ENCODE assay signal across 23 cellular contexts in genomic region chr4:39721788-39722187, GRCh38. TPM values are rescaled to one million over a fixed set of nuclear protein-coding genes. Genes with fewer than 3 reads are reported as not detected.
DNase-seq lines count a peak whose midpoint lies in the region; ATAC-seq, FAIRE-seq and TF ChIP-seq lines count a peak whose summit lies in the region.
"Had no signal": no experiment of that assay in that cellular context is flagged by ENCODE, and none has a peak within 500 bp of the region (broad histone marks: within the 10 kb centered on the region; RNA-seq: fewer than 3 reads in every experiment).

No MANE protein-coding gene starts in this region.

- in situ Hi-C loops in HepG2 (cut with HindIII; ENCODE audit: extremely low pct_ligation_motif_present, low pct_unique_long_range_greater_than_20kb), result no loop called here

- H3K18ac ChIP-seq in trophoblast cell (ENCODE audit: low read length), result no peak overlapping the region

- no peak for TF ChIP-seq RAD21 in HepG2 (CRISPR knock-in tag; IDR thresholded peaks at IDR 0.05)

- H4K91ac ChIP-seq in trophoblast cell (ENCODE audit: low read depth, low read length), result no peak overlapping the region

- H3K9ac ChIP-seq in HepG2 (ENCODE audit: insufficient read depth, low read depth, low read length) (no peak overlapping the region), trophoblast cell (ENCODE audit: low read length) (no peak overlapping the region), endodermal cell (ENCODE audit: extremely low read depth, low read length, poor library complexity, severe bottlenecking) (no peak overlapping the region)

- FAIRE-seq in HepG2 (lab: Jason Lieb, UNC), result no peak
- FAIRE-seq: GM12891, HTR-8/SVneo had no signal

- H3K27me3 Mint-ChIP-seq in natural killer cell (ENCODE audit: low read depth in 2 of 2) (no peaks in the 10 kb centered on the region), endodermal cell (ENCODE audit: insufficient read depth) (no peaks in the 10 kb centered on the region)
- no peaks in the 10 kb centered on the region for H3K27me3 Mint-ChIP-seq in natural killer cell treated with Interleukin-12 subunit alpha and Interleukin-12 subunit beta and Interleukin-15 and Interleukin-18, amount 100 ng/mL, for 72 hours

- H3K14ac ChIP-seq in trophoblast cell (ENCODE audit: low read length), result no peak overlapping the region

- DNase-seq in natural killer cell (no peak), HepG2 (ENCODE audit: low spot score) (no peak), trophoblast cell (no peak), NCI-H2227 (lab: John Stamatoyannopoulos, UW; ENCODE audit: unreplicated experiment) (no peak), endodermal cell (no peak), kidney tubule cell (ENCODE audit: low spot score) (no peak)
- no peak for DNase-seq in natural killer cell treated with Interleukin-12 subunit alpha and Interleukin-12 subunit beta and Interleukin-15 and Interleukin-18, amount 100 ng/mL, for 72 hours (ENCODE audit: low spot score)
- DNase-seq: Calu3, DMS79 treated with DMSO at 0.1 percent for 48 hours, GF-D8, GOT3, HFFc6, KBM-7, NCI-H1105 treated with DMSO at 0.1 percent for 48 hours, NCI-H1694, NCI-H2029 treated with DMSO at 0.1 percent for 48 hours, NCI-H2227 treated with DMSO at 0.1 percent for 48 hours, NCI-H526 treated with DMSO at 0.1 percent for 48 hours, OCI-M1, Peyer's patch had no signal

- H2BK5ac ChIP-seq in trophoblast cell (ENCODE audit: low read depth, low read length, poor library complexity), result no peak overlapping the region

- peak overlapping the region; percentile 13 to 61 for H3K27ac Mint-ChIP-seq in natural killer cell
- H3K27ac Mint-ChIP-seq in natural killer cell treated with Interleukin-12 subunit alpha and Interleukin-12 subunit beta and Interleukin-15 and Interleukin-18, amount 100 ng/mL, for 72 hours, result no peak overlapping the region
- H3K27ac Mint-ChIP-seq in endodermal cell, result no peak overlapping the region

- H3K27me3 ChIP-seq in HepG2 (ENCODE audit: control insufficient read depth in 1 of 2, insufficient read depth in 2 of 2, low read length in 2 of 2) (no peaks in the 10 kb centered on the region), trophoblast cell (ENCODE audit: insufficient read depth, low read length) (no peaks in the 10 kb centered on the region), endodermal cell (ENCODE audit: control insufficient read depth, insufficient read depth, low read length, poor library complexity, severe bottlenecking) (no peaks in the 10 kb centered on the region)
- H3K27me3 ChIP-seq: Peyer's patch had no signal

- no peaks in the 10 kb centered on the region for H3K79me1 ChIP-seq in trophoblast cell (ENCODE audit: low read length)

- POLR2A ChIA-PET in HepG2 (lab: Yijun Ruan, JAX), result no interaction called here

- no peak overlapping the region for H2BK12ac ChIP-seq in trophoblast cell (ENCODE audit: low read length)

- peak overlapping the region; percentile 26 for H3K4ac ChIP-seq in trophoblast cell (ENCODE audit: low read depth, low read length)

- peaks cover 31% of the 10 kb centered on the region for H4K20me1 ChIP-seq in HepG2 (ENCODE audit: insufficient read depth, low read length)

- ATAC-seq in natural killer cell, result no peak
- ATAC-seq in natural killer cell treated with Interleukin-12 subunit alpha and Interleukin-12 subunit beta and Interleukin-15 and Interleukin-18, amount 100 ng/mL, for 72 hours, result no peak
- 0 out of 3 replicates have a peak, but pooled peaks have one; percentile 30 for ATAC-seq in HepG2

- 93% methylated on average over 7 of the region's 7 CpGs for WGBS in HepG2 (ENCODE audit: low lambda C conversion rate)
- WGBS in trophoblast cell (ENCODE audit: extremely low coverage, insufficient coverage, insufficient read length), result no CpG with 5 or more reads among the region's 7 CpGs
- 60 to 91% methylated on average over 1 to 5 of the region's 7 CpGs for WGBS in endodermal cell (ENCODE audit: insufficient coverage in 1 of 2, insufficient read length in 1 of 2), 2 experiments

- TF ChIP-seq CTCF in natural killer cell (IDR thresholded peaks at IDR 0.05) (no peak), HepG2 (CRISPR knock-in tag; IDR thresholded peaks at IDR 0.05) (no peak), endodermal cell (conservative IDR thresholded peaks at IDR 0.05) (no peak)

- H3K4me3 Mint-ChIP-seq in natural killer cell, result no peak overlapping the region
- no peak overlapping the region for H3K4me3 Mint-ChIP-seq in natural killer cell treated with Interleukin-12 subunit alpha and Interleukin-12 subunit beta and Interleukin-15 and Interleukin-18, amount 100 ng/mL, for 72 hours
- no peak overlapping the region for H3K4me3 Mint-ChIP-seq in endodermal cell
- H3K4me3 Mint-ChIP-seq: HFFc6 had no signal

- H3K36me3 Mint-ChIP-seq in natural killer cell (no peaks in the 10 kb centered on the region), endodermal cell (ENCODE audit: low read depth) (peaks cover 31% of the 10 kb centered on the region)
- peaks cover 5% of the 10 kb centered on the region for H3K36me3 Mint-ChIP-seq in natural killer cell treated with Interleukin-12 subunit alpha and Interleukin-12 subunit beta and Interleukin-15 and Interleukin-18, amount 100 ng/mL, for 72 hours

- H3K36me3 ChIP-seq in HepG2 (replicated peaks in 1 of 2; ENCODE audit: control insufficient read depth in 1 of 2, insufficient read depth in 2 of 2, low read length in 2 of 2), result peaks cover 4% of the 10 kb centered on the region in 2 experiments; a peak in 3 of 5 replicates
- H3K36me3 ChIP-seq in trophoblast cell (ENCODE audit: control insufficient read depth in 1 of 2, insufficient read depth in 2 of 2, low read length in 2 of 2), result peaks cover 4 to 10% of the 10 kb centered on the region in 2 experiments
- H3K36me3 ChIP-seq in endodermal cell (ENCODE audit: control insufficient read depth, insufficient read depth, low read length), result peaks cover 16% of the 10 kb centered on the region

- H2AFZ ChIP-seq in HepG2 (ENCODE audit: low read length), result no peak overlapping the region
- H2AFZ ChIP-seq in trophoblast cell (ENCODE audit: insufficient read depth, low read length, poor library complexity), result no peak overlapping the region

- no peak for TF ChIP-seq EP300 in HepG2 (IDR thresholded peaks at IDR 0.05; ENCODE audit: low read depth in 2 of 2, low read length in 2 of 2)
- no peak for TF ChIP-seq EP300 in HepG2 (CRISPR knock-in tag; IDR thresholded peaks at IDR 0.05; ENCODE audit: borderline replicate concordance)

- intact Hi-C loops in natural killer cell (cut with micrococcal nuclease) (no loop called here), HepG2 (cut with micrococcal nuclease; ENCODE audit: unreplicated experiment) (no loop called here)

- H3K79me2 ChIP-seq in HepG2 (ENCODE audit: insufficient read depth, low read length), result peaks cover 93% of the 10 kb centered on the region
- H3K79me2 ChIP-seq in trophoblast cell (ENCODE audit: control insufficient read depth, insufficient read depth, low read length, poor library complexity), result peaks cover 21% of the 10 kb centered on the region

- no peak overlapping the region for H2AK5ac ChIP-seq in trophoblast cell (ENCODE audit: low read length)

- no peak overlapping the region for H3K4me3 ChIP-seq in HepG2 (replicated peaks in 1 of 3; ENCODE audit: insufficient read depth in 1 of 3, low read depth in 2 of 3, low read length in 3 of 3)
- H3K4me3 ChIP-seq in trophoblast cell (ENCODE audit: low read depth, low read length), result no peak overlapping the region
- H3K4me3 ChIP-seq in endodermal cell (ENCODE audit: low read length), result no peak overlapping the region
- H3K4me3 ChIP-seq: HAP-1, Peyer's patch had no signal

- no peak overlapping the region for H4K12ac ChIP-seq in trophoblast cell (ENCODE audit: low read depth, low read length)

- no peak for TF ChIP-seq POLR2A in HepG2 (IDR thresholded peaks at IDR 0.05; ENCODE audit: insufficient read depth in 1 of 2, low read depth in 2 of 2, low read length in 2 of 2)

- no peak overlapping the region for H3K4me2 ChIP-seq in HepG2 (ENCODE audit: low read depth, low read length)
- H3K4me2 ChIP-seq in trophoblast cell (ENCODE audit: low read length), result no peak overlapping the region

- H2BK120ac ChIP-seq in trophoblast cell (ENCODE audit: insufficient read depth, low read length, poor library complexity), result no peak overlapping the region

- no peak overlapping the region for H4K8ac ChIP-seq in trophoblast cell (ENCODE audit: low read depth, low read length)

- H3K9me3 Mint-ChIP-seq in natural killer cell, result no peaks in the 10 kb centered on the region
- no peaks in the 10 kb centered on the region for H3K9me3 Mint-ChIP-seq in natural killer cell treated with Interleukin-12 subunit alpha and Interleukin-12 subunit beta and Interleukin-15 and Interleukin-18, amount 100 ng/mL, for 72 hours
- H3K9me3 Mint-ChIP-seq in endodermal cell, result peaks cover 9% of the 10 kb centered on the region
- H3K9me3 Mint-ChIP-seq: HFFc6 had no signal

- no peak overlapping the region for H3K23ac ChIP-seq in trophoblast cell (ENCODE audit: low read length)

- peaks cover 58 to 70% of the 10 kb centered on the region in 2 donors for H3K4me1 Mint-ChIP-seq in natural killer cell
- peaks cover 34 to 39% of the 10 kb centered on the region in 2 donors for H3K4me1 Mint-ChIP-seq in natural killer cell treated with Interleukin-12 subunit alpha and Interleukin-12 subunit beta and Interleukin-15 and Interleukin-18, amount 100 ng/mL, for 72 hours (ENCODE audit: low read depth in 2 of 2)
- H3K4me1 Mint-ChIP-seq in endodermal cell, result peaks cover 14% of the 10 kb centered on the region

- H3K9me3 ChIP-seq in HepG2 (ENCODE audit: low read length) (no peaks in the 10 kb centered on the region), trophoblast cell (ENCODE audit: insufficient read depth, low read depth, low read length) (no peaks in the 10 kb centered on the region), endodermal cell (ENCODE audit: control insufficient read depth, low read length) (peaks cover 5% of the 10 kb centered on the region)
- H3K9me3 ChIP-seq: HAP-1, Peyer's patch had no signal

- BruUV-seq in HepG2 (replicated peaks; lab: Mats Ljungman, UMichigan), result no TSS peak

- no peak overlapping the region for H3K27ac ChIP-seq in HepG2 (ENCODE audit: extremely low read length, insufficient read depth, low read length)
- H3K27ac ChIP-seq in trophoblast cell (ENCODE audit: low read depth, low read length), result no peak overlapping the region
- no peak overlapping the region for H3K27ac ChIP-seq in endodermal cell (ENCODE audit: low read depth, low read length)
- H3K27ac ChIP-seq: Peyer's patch had no signal

- H3K4me1 ChIP-seq in HepG2 (ENCODE audit: insufficient read depth, low read length), result no peaks in the 10 kb centered on the region
- H3K4me1 ChIP-seq in trophoblast cell (ENCODE audit: control insufficient read depth in 1 of 2, insufficient read depth in 2 of 2, low read length in 2 of 2), result peaks cover 11 to 13% of the 10 kb centered on the region in 2 experiments
- H3K4me1 ChIP-seq in endodermal cell (ENCODE audit: control insufficient read depth, insufficient read depth, low read length), result no peaks in the 10 kb centered on the region

- CTCF ChIA-PET in HepG2 (lab: Yijun Ruan, JAX; ENCODE audit: low intra/inter-chr PET ratio, low total read pairs), result interaction anchor here (0.6 kb wide), 1 partner anchor 76 kb away, joined by 4 read pairs; no protein-coding TSS in a partner anchor

RNA-seq across cellular contexts. Expression of gene UBE2K, which starts 23.9 kb away (rescaled TPM):
- total RNA-seq in natural killer cell (10 to 100 TPM; 38.0 to 53.9 (median 43.6) TPM), HepG2 (2016; rRNA removed; fragmentation: Illumina TruSeq; extraction: Trizol) (36.2 and 72.9 TPM in 2 replicates), endodermal cell (100 to 1,000 TPM; 139 to 143 TPM)
- 10 to 100 TPM; 62.8 to 89.7 TPM for total RNA-seq in natural killer cell treated with Interleukin-12 subunit alpha and Interleukin-12 subunit beta and Interleukin-15 and Interleukin-18, amount 100 ng/mL, for 72 hours
- 15.9 and 16.7 TPM in 2 replicates for total RNA-seq in HepG2 (2016; cell fraction: cytosol; rRNA removed; fragmentation: Illumina TruSeq; extraction: Trizol; ENCODE audit: low read depth)
- 37.2 and 67.7 TPM in 2 replicates for total RNA-seq in HepG2 (2016; cell fraction: insoluble cytoplasmic fraction; rRNA removed; fragmentation: Illumina TruSeq; extraction: Trizol)
- total RNA-seq in HepG2 (2016; cell fraction: membrane; rRNA removed; fragmentation: Illumina TruSeq; extraction: Trizol), result 41.2 and 44.3 TPM in 2 replicates
- total RNA-seq in HepG2 (2016; cell fraction: nucleus; rRNA removed; fragmentation: Illumina TruSeq; extraction: Trizol), result 23.8 and 34.5 TPM in 2 replicates
- 58.7 and 81.0 TPM in 2 replicates for polyA plus RNA-seq in HepG2 (2011; rRNA removed)
- polyA plus RNA-seq in HepG2 (2011; cell fraction: cytosol; rRNA removed), result 36.8 and 43.7 TPM in 2 replicates
- 9.1 and 13.3 TPM in 2 replicates for polyA plus RNA-seq in HepG2 (2011; cell fraction: nucleus; rRNA removed)
- 71.5 and 102 TPM in 2 replicates for polyA plus RNA-seq in HepG2 (2012)
- 47.8 and 57.7 TPM in 2 replicates for polyA plus RNA-seq in HepG2 (2016; cell fraction: cytosol; fragmentation: Illumina TruSeq; extraction: Trizol; ENCODE audit: low read depth)
- 134 and 143 TPM in 2 replicates for polyA plus RNA-seq in HepG2 (2016; cell fraction: insoluble cytoplasmic fraction; fragmentation: Illumina TruSeq; extraction: Trizol; ENCODE audit: low read depth)
- 73.6 and 85.5 TPM in 2 replicates for polyA plus RNA-seq in HepG2 (2016; cell fraction: membrane; fragmentation: Illumina TruSeq; extraction: Trizol; ENCODE audit: low read depth)
- 70.9 and 90.4 TPM in 2 replicates for polyA plus RNA-seq in HepG2 (2016; cell fraction: nucleus; fragmentation: Illumina TruSeq; extraction: Trizol; ENCODE audit: insufficient read depth, low read depth)
- polyA minus RNA-seq in HepG2 (2011; rRNA and poly(A)+ RNA removed; ENCODE audit: low replicate concordance), result 16.0 and 22.7 TPM in 2 replicates
- polyA minus RNA-seq in HepG2 (2011; cell fraction: cytosol; rRNA and poly(A)+ RNA removed), result 21.4 and 25.3 TPM in 2 replicates
- 15.2 and 17.0 TPM in 2 replicates for polyA minus RNA-seq in HepG2 (2011; cell fraction: nucleus; rRNA and poly(A)+ RNA removed)
- polyA plus RNA-seq in trophoblast cell (2013), result 243 and 250 TPM in 2 replicates
- polyA plus RNA-seq in endodermal cell (2013, experiment 1 of 2), result 107 TPM
- 93.9 TPM for polyA plus RNA-seq in endodermal cell (2013, experiment 2 of 2)

Comparison
In these comparisons a context has a peak if more than half of its experiments do, and no peak if none do; other contexts are left out.
1. H3K27ac Mint-ChIP-seq: peak in natural killer cell (2 of 2); none in natural killer cell treated with Interleukin-12 subunit alpha and Interleukin-12 subunit beta and Interleukin-15 and Interleukin-18, amount 100 ng/mL, for 72 hours (0 of 2) and endodermal cell (single experiment).